8 cellular contexts compared by ENCODE assay signal in the genomic region with DNA sequence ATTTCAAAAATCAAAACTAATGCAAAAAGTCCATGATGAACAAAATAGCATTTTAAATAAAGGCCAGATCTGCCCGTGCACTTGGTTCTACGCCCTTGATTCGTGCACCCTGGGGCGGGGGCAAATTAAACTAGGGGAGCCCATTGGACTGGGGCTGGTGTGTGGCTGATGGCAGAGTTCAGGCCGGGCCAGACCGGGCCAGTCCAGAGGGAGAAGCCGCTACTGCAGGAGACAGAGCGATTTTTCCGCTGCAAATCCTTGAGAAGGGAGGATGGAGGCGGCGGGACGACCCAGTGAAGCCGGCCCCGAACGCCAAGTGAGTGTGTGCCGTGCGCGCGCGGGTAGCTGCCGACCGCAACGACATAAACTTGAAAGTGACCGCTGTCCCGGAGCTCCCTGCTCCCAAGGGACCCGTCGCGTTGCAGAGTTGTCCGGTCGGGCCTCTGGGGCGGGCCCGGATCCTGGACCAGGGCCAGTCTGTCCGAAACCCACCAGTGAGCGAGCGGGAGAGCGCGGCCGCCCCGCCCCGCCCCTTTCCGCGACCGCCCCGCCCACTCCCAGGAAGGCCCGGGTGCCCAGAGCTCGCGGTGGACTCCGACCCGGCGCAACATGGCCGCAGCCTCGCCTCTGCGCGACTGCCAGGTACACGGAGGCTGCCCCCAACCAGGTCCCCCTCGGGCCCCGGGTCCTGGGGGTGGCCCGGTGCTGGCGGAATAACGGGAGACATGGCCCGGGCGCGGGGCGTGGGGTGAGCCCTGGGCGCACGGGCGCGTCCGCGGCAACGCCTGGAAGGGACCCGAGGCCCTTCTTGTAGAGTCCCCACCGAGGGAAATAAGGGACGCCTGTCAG. TPM values are rescaled to one million over a fixed set of nuclear protein-coding genes. Genes with fewer than 3 reads are reported as not detected.
DNase-seq lines count a peak whose midpoint lies in the region; ATAC-seq and TF ChIP-seq lines count a peak whose summit lies in the region.

TSS of gene TTC38 (plus strand) at position 578 of the 849 bp plus-strand sequence. CDS start at position 610, 32 bp downstream.

- DNase-seq in ELF-1 (ENCODE audit: low read depth, low spot score) = peak; percentile 65
- peak; percentile 70 for DNase-seq in H4 (ENCODE audit: low spot score)
- peak; percentile 45 to 72 for DNase-seq in NCI-H1930 (lab: John Stamatoyannopoulos, UW)
- peak; percentile 63 for DNase-seq in cerebellar cortex (ENCODE audit: low spot score)
- DNase-seq in inferior parietal cortex (ENCODE audit: extremely low spot score) = peak; percentile 70

- peaks cover 18 to 25% (median 20%) of the 10 kb centered on the region in 3 donors for H3K4me1 ChIP-seq in skeletal muscle tissue (ENCODE audit: control insufficient read depth in 3 of 3, insufficient read depth in 3 of 3, low read length in 3 of 3)

- H3K27ac ChIP-seq in skeletal muscle tissue (ENCODE audit: low read depth, low read length) = peak within 1 kb of the TSS; percentile 90

- no peak for ATAC-seq in HG03135 (IDR thresholded peaks at IDR 0.05; ENCODE audit: unreplicated experiment)

- peak within 1 kb of the TSS; percentile 82 for H3K4me3 ChIP-seq in WI38 (ENCODE audit: low read depth, low read length)
- H3K4me3 ChIP-seq in skeletal muscle tissue (ENCODE audit: low read length in 3 of 3) = peak within 1 kb of the TSS; percentile 77 to 89 (median 87)

- H3K36me3 ChIP-seq in skeletal muscle tissue (ENCODE audit: control insufficient read depth in 3 of 3, insufficient read depth in 3 of 3, low read length in 3 of 3) = peaks cover 7 to 9% (median 9%) of the 10 kb centered on the region in 3 donors

- H3K9me3 ChIP-seq in skeletal muscle tissue (ENCODE audit: control insufficient read depth in 3 of 3, low read length in 3 of 3) = no peaks in the 10 kb centered on the region

- H3K9ac ChIP-seq in skeletal muscle tissue (ENCODE audit: low read depth in 1 of 3, low read length in 3 of 3) = peak within 1 kb of the TSS; percentile 79 to 93 (median 88)

- H3K27me3 ChIP-seq in skeletal muscle tissue (ENCODE audit: control insufficient read depth in 3 of 3, insufficient read depth in 3 of 3, low read length in 3 of 3) = no peaks in the 10 kb centered on the region

- no peak for TF ChIP-seq CTCF in WI38 (IDR thresholded peaks at IDR 0.05; ENCODE audit: low read depth, low read length)

RNA-seq across cellular contexts. Expression of gene TTC38, which starts in this region (rescaled TPM):
- total RNA-seq in H4 (2014; rRNA removed; shearing (Covaris generic)) = 21.5 and 26.9 TPM in 2 replicates
- total RNA-seq in skeletal muscle tissue = 18.3 TPM
